Comparison of ENCODE assay signal across 17 cellular contexts in the genomic region with DNA sequence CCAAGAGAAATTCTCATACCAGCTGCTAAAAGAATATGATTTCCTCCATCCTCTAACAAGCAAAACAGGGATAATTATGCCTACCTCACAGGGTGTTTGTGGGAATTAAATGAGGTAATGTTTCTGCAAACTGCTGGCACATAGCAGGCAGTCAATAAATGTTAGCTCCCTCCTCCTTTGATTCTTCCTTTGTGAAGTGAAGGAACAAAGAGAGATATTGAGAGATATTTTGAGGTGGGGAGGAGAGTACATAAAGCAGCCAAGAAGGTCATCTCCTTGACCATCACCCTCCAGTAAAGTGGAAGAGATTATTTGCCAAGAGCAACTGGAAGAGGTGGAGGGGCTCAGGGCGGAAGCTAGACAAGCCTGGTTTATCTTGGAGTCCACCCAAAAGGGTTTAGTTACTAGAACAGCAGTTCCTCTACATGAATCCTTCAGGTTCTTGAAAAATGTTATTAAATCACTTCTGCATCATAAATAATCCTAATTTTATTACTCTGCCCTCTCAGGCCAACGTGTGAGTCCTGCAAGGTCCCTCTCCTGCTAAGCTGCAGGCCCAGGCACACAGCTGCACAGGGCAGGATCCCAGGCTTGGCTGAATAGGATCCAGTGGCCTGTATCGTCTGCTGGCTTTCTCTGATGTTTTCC. TPM values are rescaled to one million over a fixed set of nuclear protein-coding genes. Genes with fewer than 3 reads are reported as not detected.
DNase-seq lines count a peak whose midpoint lies in the region; ATAC-seq and TF ChIP-seq lines count a peak whose summit lies in the region.
"Had no signal": no experiment of that assay in that cellular context is flagged by ENCODE, and none has a peak within 500 bp of the region (broad histone marks: within the 10 kb centered on the region; RNA-seq: fewer than 3 reads in every experiment).

No MANE protein-coding gene starts in this region.

- H2BK5ac ChIP-seq in IMR-90 (ENCODE audit: low read depth, low read length, poor library complexity, severe bottlenecking) = no peak overlapping the region

- H3K9me1 ChIP-seq in IMR-90 (ENCODE audit: insufficient read depth, low read length) = 0 out of 2 replicates have a peak, but pooled peaks cover 2% of the 10 kb centered on the region

- no peak overlapping the region for H2BK20ac ChIP-seq in IMR-90 (ENCODE audit: low read depth, low read length)

- peaks cover 4% of the 10 kb centered on the region for H3K9me3 Mint-ChIP-seq in activated T-cell treated with anti-CD3 and anti-CD28 coated beads, Interleukin-2, amount 50 U/mL, for 4 hours
- H3K9me3 Mint-ChIP-seq: activated CD4-positive, alpha-beta T cell treated with anti-CD3 and anti-CD28 coated beads, Interleukin-2, amount 10 ng/mL, durations not matched to agents 24 days and 14 days had no signal

- no peaks in the 10 kb centered on the region for H3K79me1 ChIP-seq in IMR-90 (ENCODE audit: low read depth in 1 of 2, low read length in 2 of 2)

- no peak overlapping the region for H3K14ac ChIP-seq in IMR-90 (replicated peaks; ENCODE audit: low read depth, low read length)

- dilution Hi-C loops in IMR-90 (cut with HindIII; ENCODE audit: low sequenced_read_pairs, unreplicated experiment) = no loop called here

- in situ Hi-C loops in IMR-90 (cut with MboI; ENCODE audit: low sequenced_read_pairs) (loop anchor here (25.0 kb wide), 1 partner anchor 1238 kb away; no protein-coding TSS in a partner anchor), SK-MEL-5 (cut with HindIII; ENCODE audit: low pct_unique_long_range_greater_than_20kb, low sequenced_read_pairs) (no loop called here)

- TF ChIP-seq CTCF in IMR-90 (conservative IDR thresholded peaks at IDR 0.05; ENCODE audit: low read depth, low read length) = no peak
- TF ChIP-seq CTCF in right atrium auricular region (IDR thresholded peaks at IDR 0.05) = no peak

- no peak overlapping the region; the same call in 1 of the 2 replicates for H3K56ac ChIP-seq in IMR-90 (ENCODE audit: extremely low read depth, insufficient read depth, low read length)

- no peak for TF ChIP-seq RAD21 in IMR-90 (IDR thresholded peaks at IDR 0.05; ENCODE audit: low read length)

- DNase-seq in IMR-90 (peak; percentile 5), SK-MEL-5 (ENCODE audit: low read depth, low spot score) (peak; percentile 15), right atrium auricular region (ENCODE audit: low spot score) (peak; percentile 50), sciatic nerve (ENCODE audit: low spot score) (no peak), DMS53 (lab: John Stamatoyannopoulos, UW) (no peak)
- DNase-seq in activated T-cell treated with anti-CD3 and anti-CD28 coated beads, Interleukin-2, amount 50 U/mL, for 4 hours = no peak
- DNase-seq: activated CD4-positive, alpha-beta T cell treated with anti-CD3 and anti-CD28 coated beads, Interleukin-2, amount 10 ng/mL, durations not matched to agents 24 days and 14 days; amniotic stem cell; effector memory CD4-positive, alpha-beta T cell; EL; foreskin melanocyte; HFFc6; Karpas-422; NCI-H146; stimulated activated CD4-positive, alpha-beta T cell treated with anti-CD3 and anti-CD28 coated beads, Interleukin-1b, Interleukin-23, amount 100 ng/mL, for 48 hours; tibial artery had no signal

- H3K36me3 Mint-ChIP-seq in activated T-cell treated with anti-CD3 and anti-CD28 coated beads, Interleukin-2, amount 50 U/mL, for 4 hours (ENCODE audit: insufficient read depth) = no peaks in the 10 kb centered on the region

- H2AK9ac ChIP-seq in IMR-90 (replicated peaks; ENCODE audit: low read depth, low read length, poor library complexity) = no peak overlapping the region

- ATAC-seq in IMR-90 (ENCODE audit: low read depth) (no peak), sciatic nerve (peak; percentile 91), HG02840 (IDR thresholded peaks at IDR 0.05; ENCODE audit: low FRiP score, unreplicated experiment) (no peak)
- ATAC-seq in activated T-cell treated with anti-CD3 and anti-CD28 coated beads, Interleukin-2, amount 50 U/mL, for 4 hours = no peak

- H2BK15ac ChIP-seq in IMR-90 (ENCODE audit: low read depth, low read length) = no peak overlapping the region

- H3K27ac ChIP-seq in IMR-90 (ENCODE audit: insufficient read depth, low read length) = no peak overlapping the region
- no peak overlapping the region for H3K27ac ChIP-seq in right atrium auricular region
- H3K27ac ChIP-seq: tibial artery had no signal

- no peak overlapping the region for H3K4me3 ChIP-seq in IMR-90 (ENCODE audit: insufficient read depth, low read depth, low read length)
- H3K4me3 ChIP-seq in right atrium auricular region = no peak overlapping the region
- H3K4me3 ChIP-seq: tibial artery had no signal

- no peak overlapping the region for H4K91ac ChIP-seq in IMR-90 (ENCODE audit: insufficient read depth, low read depth, low read length)

- H3K36me3 ChIP-seq in IMR-90 (ENCODE audit: control insufficient read depth, insufficient read depth, low read length) (no peaks in the 10 kb centered on the region), right atrium auricular region (no peaks in the 10 kb centered on the region)
- H3K36me3 ChIP-seq: tibial artery had no signal

- no peak overlapping the region for H3K4ac ChIP-seq in IMR-90 (ENCODE audit: low read depth, low read length)

- no peak overlapping the region for H3K18ac ChIP-seq in IMR-90 (ENCODE audit: low read depth, low read length)

- intact Hi-C loops in IMR-90 (cut with micrococcal nuclease) = no loop called here
- intact Hi-C loops in sciatic nerve (cut with DNase I) = no loop called here

- WGBS in IMR-90 (ENCODE audit: extremely low coverage in 2 of 2, insufficient read length in 1 of 2), 2 experiments = 67% methylated on average over 1 of the region's 3 CpGs; no CpG with 5 or more reads in 1 of the 2 experiments

- H3K4me1 Mint-ChIP-seq in activated T-cell treated with anti-CD3 and anti-CD28 coated beads, Interleukin-2, amount 50 U/mL, for 4 hours (ENCODE audit: low read depth) = no peaks in the 10 kb centered on the region
- H3K4me1 Mint-ChIP-seq: activated CD4-positive, alpha-beta T cell treated with anti-CD3 and anti-CD28 coated beads, Interleukin-2, amount 10 ng/mL, durations not matched to agents 24 days and 14 days had no signal

- H3K4me3 Mint-ChIP-seq in activated T-cell treated with anti-CD3 and anti-CD28 coated beads, Interleukin-2, amount 50 U/mL, for 4 hours = no peak overlapping the region
- H3K4me3 Mint-ChIP-seq: activated CD4-positive, alpha-beta T cell treated with anti-CD3 and anti-CD28 coated beads, Interleukin-2, amount 10 ng/mL, durations not matched to agents 24 days and 14 days; HFFc6 had no signal

- no peak overlapping the region for H2AFZ ChIP-seq in IMR-90 (replicated peaks; ENCODE audit: low read length, poor library complexity)

- peaks cover 1% of the 10 kb centered on the region; the same call in 1 of the 2 replicates for H3K9me3 ChIP-seq in IMR-90 (ENCODE audit: control insufficient read depth, insufficient read depth, low read length)
- no peaks in the 10 kb centered on the region for H3K9me3 ChIP-seq in right atrium auricular region
- H3K9me3 ChIP-seq: tibial artery had no signal

- H3K27me3 ChIP-seq in IMR-90 (ENCODE audit: control insufficient read depth, insufficient read depth, low read length) = no peaks in the 10 kb centered on the region
- no peaks in the 10 kb centered on the region for H3K27me3 ChIP-seq in right atrium auricular region
- H3K27me3 ChIP-seq: tibial artery had no signal

- H4K8ac ChIP-seq in IMR-90 (ENCODE audit: low read depth in 2 of 2, low read length in 2 of 2) = no peak overlapping the region

- no peak overlapping the region for H2AK5ac ChIP-seq in IMR-90 (ENCODE audit: low read depth, low read length)

- no peaks in the 10 kb centered on the region for H4K20me1 ChIP-seq in IMR-90 (ENCODE audit: insufficient read depth, low read length)

- H2BK120ac ChIP-seq in IMR-90 (ENCODE audit: low read depth, low read length) = no peak overlapping the region

- no peak overlapping the region for H4K5ac ChIP-seq in IMR-90 (ENCODE audit: low read depth, low read length)

- POLR2A ChIA-PET in IMR-90 (lab: Charles Lee; ENCODE audit: unreplicated experiment) = no interaction called here

- H3K9ac ChIP-seq in IMR-90 (ENCODE audit: low read depth, low read length) = no peak overlapping the region

- TF ChIP-seq POLR2A in IMR-90 (IDR thresholded peaks at IDR 0.05; ENCODE audit: low read depth, low read length) = no peak

- CTCF ChIA-PET in IMR-90 (lab: Yijun Ruan, JAX) = interaction anchor here (0.6 to 1.0 kb wide), 3 partner anchors 15 to 132 kb away, joined by 3 to 4 read pairs (median 3); no protein-coding TSS in a partner anchor

- H3K4me2 ChIP-seq in IMR-90 (ENCODE audit: low read depth, low read length) = no peak overlapping the region

- H3K23ac ChIP-seq in IMR-90 (ENCODE audit: low read depth, low read length) = no peak overlapping the region

- no TSS peak for BruUV-seq in IMR-90 (replicated peaks; lab: Mats Ljungman, UMichigan)

- H3K27me3 Mint-ChIP-seq in activated T-cell treated with anti-CD3 and anti-CD28 coated beads, Interleukin-2, amount 50 U/mL, for 4 hours (ENCODE audit: low read depth) = no peaks in the 10 kb centered on the region
- H3K27me3 Mint-ChIP-seq: activated CD4-positive, alpha-beta T cell treated with anti-CD3 and anti-CD28 coated beads, Interleukin-2, amount 10 ng/mL, durations not matched to agents 24 days and 14 days had no signal

- H3K4me1 ChIP-seq in IMR-90 (ENCODE audit: control insufficient read depth, insufficient read depth, low read length) (no peaks in the 10 kb centered on the region), right atrium auricular region (no peaks in the 10 kb centered on the region)

TF ChIP-seq in IMR-90, 13 proteins besides CTCF, POLR2A, EP300 and RAD21 (continues in another document):
- TF ChIP-seq FOS (IDR thresholded peaks at IDR 0.05; ENCODE audit: low read depth, low read length) (no peak), RCOR1 (IDR thresholded peaks at IDR 0.05; ENCODE audit: insufficient replicate concordance, low read length) (no peak), CHD1 (IDR thresholded peaks at IDR 0.05; ENCODE audit: low read depth, low read length) (no peak)

RNA-seq across cellular contexts. Expression of gene TLE1, which starts 35.0 kb away (rescaled TPM):
- total RNA-seq in IMR-90 (2012; rRNA removed) (36.0 and 40.3 TPM in 2 replicates), right atrium auricular region (10 to 100 TPM; 17.1 to 42.8 TPM), sciatic nerve (56.6 TPM)
- 51.0 and 52.9 TPM in 2 replicates for polyA plus RNA-seq in IMR-90 (2012; rRNA removed)
- 34.1 and 43.9 TPM in 2 replicates for polyA plus RNA-seq in IMR-90 (2012; cell fraction: cytosol; rRNA removed)
- polyA plus RNA-seq in IMR-90 (2012; cell fraction: nucleus; rRNA removed; ENCODE audit: low replicate concordance) = 54.1 and 57.3 TPM in 2 replicates
- 28.5 and 32.3 TPM in 2 replicates for total RNA-seq in SK-MEL-5 (2014; rRNA removed; shearing (Covaris generic))
- 52.5 and 62.0 TPM in 2 replicates for polyA plus RNA-seq in SK-MEL-5 (2015; cell fraction: cytosol; rRNA removed)
- polyA plus RNA-seq in SK-MEL-5 (2015; cell fraction: nucleus; rRNA removed) = 25.6 and 39.7 TPM in 2 replicates
- under 1 TPM; 0.35 to 0.55 (median 0.49) TPM for total RNA-seq in activated T-cell treated with anti-CD3 and anti-CD28 coated beads, Interleukin-2, amount 50 U/mL, for 4 hours
- total RNA-seq: activated CD4-positive, alpha-beta T cell treated with anti-CD3 and anti-CD28 coated beads, Interleukin-2, amount 10 ng/mL, durations not matched to agents 24 days and 14 days had no signal

Comparison
In these comparisons a context has a peak if more than half of its experiments do, and no peak if none do; other contexts are left out.
1. DNase-seq: peak in IMR-90 (single experiment), SK-MEL-5 (single experiment) and right atrium auricular region (single experiment); none in sciatic nerve (single experiment), activated T-cell treated with anti-CD3 and anti-CD28 coated beads, Interleukin-2, amount 50 U/mL, for 4 hours (single experiment) and DMS53 (single experiment).
2. RNA of gene TLE1, which starts 35.0 kb away (total RNA-seq): 56.6 TPM in sciatic nerve (single experiment), 17.1 to 42.8 TPM in right atrium auricular region, 36.0 to 40.3 TPM in IMR-90 and 28.5 to 32.3 TPM in SK-MEL-5; 0.35 to 0.55 TPM in activated T-cell treated with anti-CD3 and anti-CD28 coated beads, Interleukin-2, amount 50 U/mL, for 4 hours; every median in the first group is over 10 times any median in the second.